11 cellular contexts compared by ENCODE assay signal in the genomic region with DNA sequence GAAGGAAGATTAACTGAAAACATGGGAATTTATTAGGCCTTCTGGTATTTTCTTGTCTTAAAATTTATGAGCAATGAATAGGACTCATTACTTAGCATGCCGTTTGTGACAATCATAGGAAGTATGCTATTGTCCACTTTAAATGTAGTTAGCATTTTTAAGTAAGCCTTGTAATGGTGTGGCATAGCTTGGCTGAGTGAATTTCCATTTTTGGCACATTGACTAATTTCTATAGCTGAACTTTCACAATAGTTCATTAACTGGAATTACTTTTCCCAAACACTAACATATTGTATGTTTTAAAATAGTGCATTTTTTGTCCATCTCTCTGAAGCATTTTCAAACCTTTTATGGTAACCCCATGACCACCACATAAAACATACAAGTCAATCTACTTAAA. TPM values are rescaled to one million over a fixed set of nuclear protein-coding genes. Genes with fewer than 3 reads are reported as not detected.
"Had no signal": no experiment of that assay in that cellular context is flagged by ENCODE, and none has a peak within 500 bp of the region (broad histone marks: within the 10 kb centered on the region; RNA-seq: fewer than 3 reads in every experiment).

No MANE protein-coding gene starts in this region.

- H2AFZ ChIP-seq: GM23248, GM23338 had no signal

- H3K4me1 ChIP-seq: HAP-1 had no signal

- FAIRE-seq: H1, H54 had no signal

- H3K27ac ChIP-seq: GM23248 had no signal

- H3K9ac ChIP-seq: GM23248 had no signal

- ATAC-seq: GM23338, HCT116 had no signal

- H3K4me3 ChIP-seq: GM23248, GM23338, HAP-1 had no signal

- H3K9me3 ChIP-seq: HAP-1 had no signal

- DNase-seq: GM23248, GOT3, H7, H9, HCEC 1CT, HFFc6 had no signal

- H3K4me2 ChIP-seq: GM23338 had no signal

- H3K36me3 ChIP-seq: HAP-1 had no signal

RNA-seq across cellular contexts. Expression of a gene that starts 15.7 kb away (rescaled TPM):
- total RNA-seq: GM23338, H1, H7, H9, HFFc6 had no signal
- polyA plus RNA-seq: GM23338, H1 had no signal
